In the genomic region with DNA sequence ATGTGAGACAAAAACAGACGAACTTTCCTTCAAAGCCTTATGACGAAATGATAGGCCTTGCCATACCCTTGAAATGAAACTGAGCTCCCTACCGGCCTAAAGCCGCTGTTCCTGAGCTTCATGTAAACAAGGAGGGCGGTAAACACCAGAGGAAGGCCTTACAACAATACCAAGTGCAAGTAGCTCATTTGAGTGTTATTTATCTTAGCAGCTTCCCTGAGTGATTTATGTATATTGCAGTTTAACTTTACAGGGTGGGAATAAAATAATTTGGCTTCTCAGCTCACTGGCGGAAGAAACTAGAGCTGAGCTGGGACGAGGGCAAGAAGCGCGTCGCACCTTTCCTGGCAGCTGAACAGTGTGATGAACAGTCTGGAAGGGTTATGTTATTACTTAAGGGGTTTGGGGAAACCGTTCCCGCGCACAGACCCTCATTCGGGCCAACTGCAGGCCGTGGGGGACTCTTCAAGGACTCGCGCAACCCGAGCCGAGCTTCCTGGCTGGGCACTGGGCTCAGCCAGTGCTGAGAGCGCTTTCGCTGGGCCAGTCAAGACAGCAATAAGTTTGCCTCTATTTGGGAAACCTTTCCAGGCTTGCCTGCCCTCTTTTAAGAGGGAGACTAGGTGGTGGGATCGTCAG, we compare ENCODE assay signal across 8 cellular contexts.
DNase-seq lines count a peak whose midpoint lies in the region; ATAC-seq, FAIRE-seq and TF ChIP-seq lines count a peak whose summit lies in the region.

No MANE protein-coding gene starts in this region.

- H2AFZ ChIP-seq in fibroblast of lung (ENCODE audit: low read length): peak overlapping the region; percentile 42

- peaks cover 58% of the 10 kb centered on the region for H3K4me1 Mint-ChIP-seq in CD8-positive, alpha-beta T cell (ENCODE audit: low read depth)
- peaks cover 62 to 71% (median 62%) of the 10 kb centered on the region in 3 donors for H3K4me1 Mint-ChIP-seq in T-cell

- H3K9ac ChIP-seq in fibroblast of lung (ENCODE audit: insufficient read depth, low read length) (no peak overlapping the region), rectal smooth muscle tissue (ENCODE audit: low read length) (peak overlapping the region; percentile 88)

- peaks cover 41% of the 10 kb centered on the region for H3K27me3 ChIP-seq in CD8-positive, alpha-beta T cell (ENCODE audit: insufficient read depth, low read length)
- H3K27me3 ChIP-seq in HL-60 (ENCODE audit: insufficient read depth, poor library complexity, severe bottlenecking) (no peaks in the 10 kb centered on the region), fibroblast of lung (ENCODE audit: control insufficient read depth, insufficient read depth, low read length) (no peaks in the 10 kb centered on the region), rectal smooth muscle tissue (ENCODE audit: control insufficient read depth, insufficient read depth, low read length) (peaks cover 23% of the 10 kb centered on the region)

- no peaks in the 10 kb centered on the region for H3K9me3 ChIP-seq in CD8-positive, alpha-beta T cell (ENCODE audit: low read length)
- H3K9me3 ChIP-seq in fibroblast of lung (ENCODE audit: control insufficient read depth, insufficient read depth, low read depth, low read length): no peaks in the 10 kb centered on the region

- CTCF ChIA-PET in CD8-positive, alpha-beta T cell (lab: Charles Lee): interaction anchor here (2.9 to 8.9 kb wide), 3 partner anchors 43 to 785 kb away, joined by 14 to 112 read pairs (median 16); a partner anchor contains a TSS
- CTCF ChIA-PET in T-cell (lab: Charles Lee): interaction anchor here (0.7 to 6.2 kb wide), 13 partner anchors 9 to 788 kb away, joined by 3 to 68 read pairs (median 4); a partner anchor contains a TSS

- TF ChIP-seq CTCF in CD8-positive, alpha-beta T cell (IDR thresholded peaks at IDR 0.05): no peak
- TF ChIP-seq CTCF in HL-60 (IDR thresholded peaks at IDR 0.05; ENCODE audit: insufficient read depth, low read length): no peak
- TF ChIP-seq CTCF in fibroblast of lung (conservative IDR thresholded peaks at IDR 0.05 in 1 of 2, IDR thresholded peaks at IDR 0.05 in 1 of 2; ENCODE audit: low read depth in 1 of 2, low read length in 2 of 2): no peak

- H3K4me3 ChIP-seq in CD8-positive, alpha-beta T cell (ENCODE audit: low read depth, low read length): peak overlapping the region; percentile 87
- H3K4me3 ChIP-seq in HL-60 (replicated peaks; ENCODE audit: insufficient read depth, low read length): peak overlapping the region; percentile 40
- peak overlapping the region; percentile 48 to 96 (median 91) for H3K4me3 ChIP-seq in fibroblast of lung (replicated peaks in 1 of 4; ENCODE audit: control extremely low read depth in 1 of 4, insufficient read depth in 1 of 4, low read depth in 3 of 4, low read length in 4 of 4)
- peak overlapping the region; percentile 81 for H3K4me3 ChIP-seq in rectal smooth muscle tissue (ENCODE audit: low read length)

- no peaks in the 10 kb centered on the region for H3K9me3 Mint-ChIP-seq in CD8-positive, alpha-beta T cell
- H3K9me3 Mint-ChIP-seq in T-cell: no peaks in the 10 kb centered on the region

- H3K27me3 Mint-ChIP-seq in CD8-positive, alpha-beta T cell (ENCODE audit: low read depth): peaks cover 37% of the 10 kb centered on the region
- peaks cover 18 to 34% of the 10 kb centered on the region in 2 donors for H3K27me3 Mint-ChIP-seq in T-cell

- peak overlapping the region; percentile 90 for H3K4me3 Mint-ChIP-seq in CD8-positive, alpha-beta T cell
- H3K4me3 Mint-ChIP-seq in T-cell: peak overlapping the region; percentile 85 to 92 (median 85)

- intact Hi-C loops in CD8-positive, alpha-beta T cell (cut with DNase I, micrococcal nuclease): loop anchor here (5.0 to 10.0 kb wide), 3 partner anchors 189 to 1888 kb away; a partner anchor contains a TSS

- peak overlapping the region; percentile 86 for H3K4me2 ChIP-seq in fibroblast of lung (ENCODE audit: extremely low read depth, insufficient read depth, low read length)

- POLR2A ChIA-PET in CD8-positive, alpha-beta T cell (lab: Charles Lee): interaction anchor here (1.6 to 8.2 kb wide), 11 partner anchors 11 to 784 kb away, joined by 4 to 164 read pairs (median 12); a partner anchor contains a TSS
- POLR2A ChIA-PET in T-cell (lab: Charles Lee): interaction anchor here (0.5 to 3.7 kb wide), 13 partner anchors 24 to 1374 kb away, joined by 3 to 23 read pairs (median 4); a partner anchor contains a TSS

- peak overlapping the region; percentile 76 for H3K27ac ChIP-seq in CD8-positive, alpha-beta T cell (ENCODE audit: low read depth, low read length)
- H3K27ac ChIP-seq in HL-60 (replicated peaks) (peak overlapping the region; percentile 99), fibroblast of lung (ENCODE audit: insufficient read depth, low read length) (peak overlapping the region; percentile 91), rectal smooth muscle tissue (ENCODE audit: low read depth, low read length) (peak overlapping the region; percentile 92)

- H3K4me1 ChIP-seq in CD8-positive, alpha-beta T cell (ENCODE audit: insufficient read depth, low read length): peaks cover 49% of the 10 kb centered on the region
- peaks cover 3% of the 10 kb centered on the region for H3K4me1 ChIP-seq in fibroblast of lung (ENCODE audit: control insufficient read depth, extremely low read depth, insufficient read depth, low read length)
- H3K4me1 ChIP-seq in rectal smooth muscle tissue (ENCODE audit: control insufficient read depth, insufficient read depth, low read length): no peaks in the 10 kb centered on the region

- no peaks in the 10 kb centered on the region for H4K20me1 ChIP-seq in fibroblast of lung (ENCODE audit: control insufficient read depth, extremely low read depth, insufficient read depth, low read length)

- DNase-seq in CD8-positive, alpha-beta T cell: peak in 1 of 7 experiments; percentile 38
- peak in 1 of 2 experiments; percentile 51 for DNase-seq in HL-60 (ENCODE audit: low read depth in 1 of 2, low spot score in 1 of 2)
- DNase-seq in T-cell: peak in 3 of 34 experiments; percentile 42 to 54 (median 44)
- peak; percentile 35 to 71 for DNase-seq in fibroblast of lung (ENCODE audit: low read depth in 2 of 2)
- DNase-seq in GM19240 (ENCODE audit: insufficient read length, low spot score): no peak
- DNase-seq in ureter (ENCODE audit: low spot score): no peak
- no peak for DNase-seq in HTR-8/SVneo (ENCODE audit: insufficient read length, low spot score)

- peaks cover 15% of the 10 kb centered on the region for H3K79me2 ChIP-seq in fibroblast of lung (ENCODE audit: control insufficient read depth, insufficient read depth, low read length)

- peak overlapping the region; percentile 97 for H3K27ac Mint-ChIP-seq in CD8-positive, alpha-beta T cell
- peak overlapping the region; percentile 95 to 97 for H3K27ac Mint-ChIP-seq in T-cell

- peaks cover 4% of the 10 kb centered on the region for H3K36me3 Mint-ChIP-seq in CD8-positive, alpha-beta T cell
- no peaks in the 10 kb centered on the region for H3K36me3 Mint-ChIP-seq in T-cell

- H3K36me3 ChIP-seq in CD8-positive, alpha-beta T cell (ENCODE audit: insufficient read depth, low read length): no peaks in the 10 kb centered on the region
- no peaks in the 10 kb centered on the region for H3K36me3 ChIP-seq in fibroblast of lung (ENCODE audit: control insufficient read depth, insufficient read depth, low read length)
- no peaks in the 10 kb centered on the region for H3K36me3 ChIP-seq in rectal smooth muscle tissue (ENCODE audit: control insufficient read depth, insufficient read depth, low read length)

- no peak for FAIRE-seq in HTR-8/SVneo (lab: Jason Lieb, UNC)

- no peak for ATAC-seq in CD8-positive, alpha-beta T cell
- no peak for ATAC-seq in T-cell (replicated peaks in 1 of 4)

Comparison
In these comparisons a context has a peak if more than half of its experiments do, and no peak if none do; other contexts are left out.
1. DNase-seq: peak in fibroblast of lung (2 of 2); none in GM19240 (single experiment), ureter (single experiment) and HTR-8/SVneo (single experiment).
2. H3K4me3 ChIP-seq: peak in every context shown above with its lines; median percentile 91 in fibroblast of lung; 87 in CD8-positive, alpha-beta T cell; 81 in rectal smooth muscle tissue; 40 in HL-60.
3. Peak in every context shown above with its lines, with median percentiles within 50 percentile points of each other: H3K27ac ChIP-seq.